35 cellular contexts compared by ENCODE assay signal in genomic region chr3:4219227-4219568, GRCh38.
"Had no signal": no experiment of that assay in that cellular context is flagged by ENCODE, and none has a peak within 500 bp of the region (broad histone marks: within the 10 kb centered on the region; RNA-seq: fewer than 3 reads in every experiment).

No MANE protein-coding gene starts in this region.

- H3K27me3 Mint-ChIP-seq: activated CD4-positive, alpha-beta memory T cell treated with anti-CD3 and anti-CD28 coated beads, Interleukin-2, amount 10 ng/mL, durations not matched to agents 7 days and 5 days; activated CD4-positive, alpha-beta T cell treated with anti-CD3 and anti-CD28 coated beads for 36 hours; activated CD4-positive, alpha-beta T cell treated with anti-CD3 and anti-CD28 coated beads, Interleukin-2, amount 10 ng/mL, durations not matched to agents 7 days and 5 days; activated CD8-positive, alpha-beta memory T cell treated with anti-CD3 and anti-CD28 coated beads, Interleukin-2, amount 10 ng/mL, durations not matched to agents 7 days and 5 days; activated naive CD4-positive, alpha-beta T cell treated with anti-CD3 and anti-CD28 coated beads, Interleukin-2, amount 10 ng/mL, durations not matched to agents 7 days and 5 days; activated naive CD4-positive, alpha-beta T cell treated with anti-CD3 and anti-CD28 coated beads, Interleukin-2, amount 50 U/mL, for 24 hours; activated naive CD8-positive, alpha-beta T cell; activated naive CD8-positive, alpha-beta T cell treated with anti-CD3 and anti-CD28 coated beads, Interleukin-2, amount 10 ng/mL, durations not matched to agents 7 days and 5 days; activated naive CD8-positive, alpha-beta T cell treated with anti-CD3 and anti-CD28 coated beads, Interleukin-2, amount 50 U/mL, for 24 hours; activated T-cell treated with anti-CD3 and anti-CD28 coated beads, Interleukin-2, amount 50 U/mL, for 24 hours had no signal

- H3K4me1 ChIP-seq: ascending aorta, breast epithelium had no signal

- H3K36me3 ChIP-seq: ascending aorta, brain microvascular endothelial cell, breast epithelium, WERI-Rb-1 had no signal

- H3K27ac ChIP-seq: ascending aorta, brain microvascular endothelial cell, breast epithelium, WERI-Rb-1 had no signal

- H3K36me3 Mint-ChIP-seq: activated CD8-positive, alpha-beta memory T cell treated with anti-CD3 and anti-CD28 coated beads, Interleukin-2, amount 10 ng/mL, durations not matched to agents 7 days and 5 days; activated naive CD4-positive, alpha-beta T cell treated with anti-CD3 and anti-CD28 coated beads, Interleukin-2, amount 10 ng/mL, durations not matched to agents 7 days and 5 days had no signal

- DNase-seq: activated CD4-positive, alpha-beta memory T cell treated with anti-CD3 and anti-CD28 coated beads, Interleukin-2, amount 10 ng/mL, durations not matched to agents 7 days and 5 days; activated CD4-positive, alpha-beta T cell treated with anti-CD3 and anti-CD28 coated beads for 1 hour; activated CD4-positive, alpha-beta T cell treated with anti-CD3 and anti-CD28 coated beads for 36 hours; activated CD4-positive, alpha-beta T cell treated with anti-CD3 and anti-CD28 coated beads for 48 hours; activated CD4-positive, alpha-beta T cell treated with anti-CD3 and anti-CD28 coated beads, Interleukin-2, amount 10 ng/mL, durations not matched to agents 7 days and 5 days; activated CD4-positive, alpha-beta T cell treated with anti-CD3 and anti-CD28 coated beads, Interleukin-2, amount 50 U/mL, for 48 hours; activated CD4-positive, CD25-positive, alpha-beta regulatory T cell; activated CD8-positive, alpha-beta memory T cell treated with anti-CD3 and anti-CD28 coated beads for 24 hours; activated CD8-positive, alpha-beta memory T cell treated with anti-CD3 and anti-CD28 coated beads, Interleukin-2, amount 10 ng/mL, durations not matched to agents 7 days and 5 days; activated CD8-positive, alpha-beta memory T cell treated with anti-CD3 and anti-CD28 coated beads, Interleukin-2, amount 50 U/mL, for 48 hours; activated CD8-positive, alpha-beta T cell treated with anti-CD3 and anti-CD28 coated beads, Interleukin-2, amount 10 ng/mL, durations not matched to agents 7 days and 5 days; activated effector memory CD4-positive, alpha-beta T cell treated with Interleukin-2 at 50 U/mL for 16 hours; activated gamma-delta T cell; activated naive CD4-positive, alpha-beta T cell treated with anti-CD3 and anti-CD28 coated beads, Interleukin-2, amount 10 ng/mL, durations not matched to agents 7 days and 5 days; activated naive CD4-positive, alpha-beta T cell treated with Interleukin-2 at 50 U/mL for 16 hours; activated naive CD8-positive, alpha-beta T cell treated with anti-CD3 and anti-CD28 coated beads, Interleukin-2, amount 10 ng/mL, durations not matched to agents 7 days and 5 days; activated naive CD8-positive, alpha-beta T cell treated with anti-CD3 and anti-CD28 coated beads, Interleukin-2, amount 50 U/mL, for 24 hours; activated T-cell treated with anti-CD3 and anti-CD28 coated beads, Interleukin-2, amount 50 U/mL, for 24 hours; activated T-cell treated with anti-CD3 and anti-CD28 coated beads, Interleukin-2, amount 50 U/mL, for 48 hours; brain microvascular endothelial cell; central memory CD4-positive, alpha-beta T cell; T-helper 1 cell; T-helper 2 cell; T-helper 9 cell had no signal

- ATAC-seq: activated CD4-positive, alpha-beta T cell treated with anti-CD3 and anti-CD28 coated beads for 36 hours; activated CD4-positive, CD25-positive, alpha-beta regulatory T cell treated with anti-CD3 and anti-CD28 coated beads, Interleukin-2, amount 50 U/mL, for 24 hours; activated CD8-positive, alpha-beta memory T cell treated with anti-CD3 and anti-CD28 coated beads, Interleukin-2, amount 10 ng/mL, durations not matched to agents 7 days and 5 days; activated CD8-positive, alpha-beta T cell treated with anti-CD3 and anti-CD28 coated beads, Interleukin-2, amount 10 ng/mL, durations not matched to agents 7 days and 5 days; activated naive CD8-positive, alpha-beta T cell treated with anti-CD3 and anti-CD28 coated beads, Interleukin-2, amount 50 U/mL, for 24 hours; WTC11 had no signal

- H3K27me3 ChIP-seq: ascending aorta, brain microvascular endothelial cell, breast epithelium had no signal

- H3K27ac Mint-ChIP-seq: activated CD4-positive, alpha-beta memory T cell treated with anti-CD3 and anti-CD28 coated beads, Interleukin-2, amount 10 ng/mL, durations not matched to agents 7 days and 5 days; activated CD4-positive, alpha-beta T cell treated with anti-CD3 and anti-CD28 coated beads for 36 hours; activated CD4-positive, alpha-beta T cell treated with anti-CD3 and anti-CD28 coated beads, Interleukin-2, amount 10 ng/mL, durations not matched to agents 7 days and 5 days; activated CD8-positive, alpha-beta memory T cell treated with anti-CD3 and anti-CD28 coated beads, Interleukin-2, amount 10 ng/mL, durations not matched to agents 7 days and 5 days; activated CD8-positive, alpha-beta T cell treated with anti-CD3 and anti-CD28 coated beads, Interleukin-2, amount 10 ng/mL, durations not matched to agents 7 days and 5 days; activated naive CD4-positive, alpha-beta T cell treated with anti-CD3 and anti-CD28 coated beads, Interleukin-2, amount 10 ng/mL, durations not matched to agents 7 days and 5 days; activated naive CD4-positive, alpha-beta T cell treated with anti-CD3 and anti-CD28 coated beads, Interleukin-2, amount 50 U/mL, for 24 hours; activated naive CD8-positive, alpha-beta T cell; activated naive CD8-positive, alpha-beta T cell treated with anti-CD3 and anti-CD28 coated beads, Interleukin-2, amount 10 ng/mL, durations not matched to agents 7 days and 5 days; activated naive CD8-positive, alpha-beta T cell treated with anti-CD3 and anti-CD28 coated beads, Interleukin-2, amount 50 U/mL, for 24 hours; activated T-cell treated with anti-CD3 and anti-CD28 coated beads, Interleukin-2, amount 50 U/mL, for 24 hours; activated T-helper 2 cell treated with anti-CD3 and anti-CD28 coated beads, Interferon-gamma antibody, Interleukin-2, Interleukin-4, amounts not matched to agents 10 μg/mL and 5 μg/mL and 100 μg/mL, durations not matched to agents 14 hours and 24 hours and 36 hours; T-helper 1 cell treated with Interleukin-12 subunit alpha and Interleukin-12 subunit beta and Interleukin-4 antibody, amounts not matched to agents 30 μg/mL and 1 μg/mL, for 36 hours; T-helper 2 cell treated with Interferon-gamma antibody and Interleukin-4, amounts not matched to agents 5 μg/mL and 100 μg/mL, for 36 hours; WTC11 had no signal

- H3K4me1 Mint-ChIP-seq: activated CD4-positive, alpha-beta memory T cell treated with anti-CD3 and anti-CD28 coated beads, Interleukin-2, amount 10 ng/mL, durations not matched to agents 7 days and 5 days; activated CD4-positive, alpha-beta T cell treated with anti-CD3 and anti-CD28 coated beads for 36 hours; activated CD4-positive, alpha-beta T cell treated with anti-CD3 and anti-CD28 coated beads, Interleukin-2, amount 10 ng/mL, durations not matched to agents 7 days and 5 days; activated CD8-positive, alpha-beta memory T cell treated with anti-CD3 and anti-CD28 coated beads, Interleukin-2, amount 10 ng/mL, durations not matched to agents 7 days and 5 days; activated naive CD4-positive, alpha-beta T cell treated with anti-CD3 and anti-CD28 coated beads, Interleukin-2, amount 10 ng/mL, durations not matched to agents 7 days and 5 days; activated naive CD4-positive, alpha-beta T cell treated with anti-CD3 and anti-CD28 coated beads, Interleukin-2, amount 50 U/mL, for 24 hours; activated naive CD8-positive, alpha-beta T cell treated with anti-CD3 and anti-CD28 coated beads, Interleukin-2, amount 10 ng/mL, durations not matched to agents 7 days and 5 days; WTC11 had no signal

- H3K4me3 Mint-ChIP-seq: activated CD4-positive, alpha-beta memory T cell treated with anti-CD3 and anti-CD28 coated beads, Interleukin-2, amount 10 ng/mL, durations not matched to agents 7 days and 5 days; activated CD4-positive, alpha-beta T cell treated with anti-CD3 and anti-CD28 coated beads for 36 hours; activated CD4-positive, alpha-beta T cell treated with anti-CD3 and anti-CD28 coated beads, Interleukin-2, amount 10 ng/mL, durations not matched to agents 7 days and 5 days; activated CD8-positive, alpha-beta memory T cell treated with anti-CD3 and anti-CD28 coated beads, Interleukin-2, amount 10 ng/mL, durations not matched to agents 7 days and 5 days; activated CD8-positive, alpha-beta T cell treated with anti-CD3 and anti-CD28 coated beads, Interleukin-2, amount 10 ng/mL, durations not matched to agents 7 days and 5 days; activated naive CD4-positive, alpha-beta T cell treated with anti-CD3 and anti-CD28 coated beads, Interleukin-2, amount 10 ng/mL, durations not matched to agents 7 days and 5 days; activated naive CD4-positive, alpha-beta T cell treated with anti-CD3 and anti-CD28 coated beads, Interleukin-2, amount 50 U/mL, for 24 hours; activated naive CD8-positive, alpha-beta T cell; activated naive CD8-positive, alpha-beta T cell treated with anti-CD3 and anti-CD28 coated beads, Interleukin-2, amount 10 ng/mL, durations not matched to agents 7 days and 5 days; activated naive CD8-positive, alpha-beta T cell treated with anti-CD3 and anti-CD28 coated beads, Interleukin-2, amount 50 U/mL, for 24 hours; activated T-cell treated with anti-CD3 and anti-CD28 coated beads, Interleukin-2, amount 50 U/mL, for 24 hours; T-helper 1 cell treated with Interleukin-12 subunit alpha and Interleukin-12 subunit beta and Interleukin-4 antibody, amounts not matched to agents 30 μg/mL and 1 μg/mL, for 36 hours; T-helper 2 cell treated with Interferon-gamma antibody and Interleukin-4, amounts not matched to agents 5 μg/mL and 100 μg/mL, for 36 hours; WTC11 had no signal

- FAIRE-seq: TTC549 had no signal

- H3K4me3 ChIP-seq: ascending aorta, breast epithelium had no signal
